ENCODE assay signal across 1 cellular context in genomic region chr19:784541-784940, GRCh38.
TF ChIP-seq lines count a peak whose summit lies in the region.

No MANE protein-coding gene starts in this region.

TF ChIP-seq in IMR-90, 13 proteins besides CTCF, POLR2A, EP300 and RAD21:
- TF ChIP-seq MXI1 (IDR thresholded peaks at IDR 0.05; ENCODE audit: borderline replicate concordance, low read depth, low read length): no peak
- no peak for TF ChIP-seq FOS (IDR thresholded peaks at IDR 0.05; ENCODE audit: low read depth, low read length)
